Comparison of ENCODE assay signal across 20 cellular contexts in the genomic region with DNA sequence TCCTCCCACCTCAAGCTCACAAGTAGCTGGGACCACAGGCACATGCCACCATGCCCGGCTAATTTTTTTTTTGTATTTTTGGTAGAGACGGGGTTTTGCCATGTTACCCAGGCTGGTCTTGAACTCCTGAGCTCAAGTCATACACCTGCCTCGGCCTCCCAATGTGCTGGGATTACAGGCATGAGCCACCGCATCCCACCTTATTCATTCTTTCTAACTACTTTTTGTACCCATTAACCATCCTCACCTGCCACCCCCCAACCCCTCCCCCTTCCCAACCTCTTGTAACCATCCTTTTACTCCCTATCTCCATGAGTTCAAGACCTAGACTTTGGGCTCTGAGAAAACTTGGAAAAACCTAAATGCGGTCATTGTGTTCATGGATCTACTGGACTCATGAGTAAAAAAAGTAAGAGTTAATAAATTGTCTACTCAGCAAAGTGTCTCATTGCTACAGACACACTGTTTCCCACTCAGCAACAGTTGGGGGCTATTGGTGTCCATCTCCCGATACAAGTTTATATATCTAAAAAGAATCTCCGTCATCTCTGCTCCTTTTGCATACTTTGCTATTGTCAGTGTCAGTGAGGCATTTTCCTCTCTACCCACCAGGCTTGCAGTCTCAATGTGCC. TPM values are rescaled to one million over a fixed set of nuclear protein-coding genes. Genes with fewer than 3 reads are reported as not detected.
DNase-seq lines count a peak whose midpoint lies in the region; ATAC-seq and TF ChIP-seq lines count a peak whose summit lies in the region.
"Had no signal": no experiment of that assay in that cellular context is flagged by ENCODE, and none has a peak within 500 bp of the region (broad histone marks: within the 10 kb centered on the region; RNA-seq: fewer than 3 reads in every experiment).

No MANE protein-coding gene starts in this region.

- H2AK5ac ChIP-seq in IMR-90 (ENCODE audit: low read depth, low read length), result peak overlapping the region; percentile 86

- no peak overlapping the region for H2AFZ ChIP-seq in IMR-90 (replicated peaks; ENCODE audit: low read length, poor library complexity)

- H3K27ac Mint-ChIP-seq in chondrocyte (ENCODE audit: unreplicated experiment) (peak overlapping the region; percentile 98), mesothelial cell of epicardium (peak overlapping the region; percentile 99)
- H3K27ac Mint-ChIP-seq: CD8-positive, alpha-beta memory T cell had no signal

- peak overlapping the region; percentile 100 for H2BK120ac ChIP-seq in IMR-90 (ENCODE audit: low read depth, low read length)

- H3K27ac ChIP-seq in IMR-90 (ENCODE audit: insufficient read depth, low read length) (no peak overlapping the region), thoracic aorta (peak overlapping the region; percentile 95 to 97)
- H3K27ac ChIP-seq: BLaER1 treated with 17β-estradiol and CSF1 and Interleukin-3, amounts not matched to agents 10 nM and 100 nM had no signal

- H3K27me3 Mint-ChIP-seq in chondrocyte (ENCODE audit: low read depth), result no peaks in the 10 kb centered on the region
- no peaks in the 10 kb centered on the region for H3K27me3 Mint-ChIP-seq in mesothelial cell of epicardium (ENCODE audit: low read depth)

- peak overlapping the region; percentile 77; the same call in 2 of the 3 replicates for H2BK15ac ChIP-seq in IMR-90 (ENCODE audit: low read depth, low read length)

- H3K4me3 ChIP-seq in IMR-90 (ENCODE audit: insufficient read depth, low read depth, low read length), result no peak overlapping the region
- no peak overlapping the region for H3K4me3 ChIP-seq in thoracic aorta
- H3K4me3 ChIP-seq: BLaER1 treated with 17β-estradiol and CSF1 and Interleukin-3, amounts not matched to agents 10 nM and 100 nM had no signal

- no peak for TF ChIP-seq RAD21 in IMR-90 (IDR thresholded peaks at IDR 0.05; ENCODE audit: low read length)

- no TSS peak for BruUV-seq in IMR-90 (replicated peaks; lab: Mats Ljungman, UMichigan)

- H3K27me3 ChIP-seq in IMR-90 (ENCODE audit: control insufficient read depth, insufficient read depth, low read length), result no peaks in the 10 kb centered on the region
- H3K27me3 ChIP-seq in thoracic aorta (replicated peaks; ENCODE audit: insufficient read depth), result no peaks in the 10 kb centered on the region
- H3K27me3 ChIP-seq: BLaER1 treated with 17β-estradiol and CSF1 and Interleukin-3, amounts not matched to agents 10 nM and 100 nM had no signal

- H3K4me3 Mint-ChIP-seq in chondrocyte (ENCODE audit: unreplicated experiment), result no peak overlapping the region
- no peak overlapping the region for H3K4me3 Mint-ChIP-seq in mesothelial cell of epicardium
- H3K4me3 Mint-ChIP-seq: CD8-positive, alpha-beta memory T cell had no signal

- H3K9ac ChIP-seq in IMR-90 (ENCODE audit: low read depth, low read length), result no peak overlapping the region
- H3K9ac ChIP-seq: BLaER1 treated with 17β-estradiol and CSF1 and Interleukin-3, amounts not matched to agents 10 nM and 100 nM had no signal

- H3K79me1 ChIP-seq in IMR-90 (ENCODE audit: low read depth in 1 of 2, low read length in 2 of 2), result peaks cover 0 to 7% of the 10 kb centered on the region in 2 experiments; a peak in 1 of 4 replicates

- TF ChIP-seq CTCF in IMR-90 (conservative IDR thresholded peaks at IDR 0.05; ENCODE audit: low read depth, low read length) (no peak), chondrocyte (IDR thresholded peaks at IDR 0.05) (no peak), mesothelial cell of epicardium (IDR thresholded peaks at IDR 0.05; ENCODE audit: unreplicated experiment) (no peak), thoracic aorta (IDR thresholded peaks at IDR 0.05) (no peak)

- H3K36me3 Mint-ChIP-seq in chondrocyte (ENCODE audit: low read depth) (no peaks in the 10 kb centered on the region), mesothelial cell of epicardium (no peaks in the 10 kb centered on the region)
- H3K36me3 Mint-ChIP-seq: CD8-positive, alpha-beta memory T cell had no signal

- POLR2A ChIA-PET in IMR-90 (lab: Charles Lee; ENCODE audit: unreplicated experiment), result no interaction called here

- H3K18ac ChIP-seq in IMR-90 (ENCODE audit: low read depth, low read length), result peak overlapping the region; percentile 82

- no peaks in the 10 kb centered on the region for H3K36me3 ChIP-seq in IMR-90 (ENCODE audit: control insufficient read depth, insufficient read depth, low read length)
- no peaks in the 10 kb centered on the region for H3K36me3 ChIP-seq in thoracic aorta
- H3K36me3 ChIP-seq: BLaER1 treated with 17β-estradiol and CSF1 and Interleukin-3, amounts not matched to agents 10 nM and 100 nM had no signal

- peak overlapping the region; percentile 37 to 49; a peak in 2 of 4 replicates for H4K8ac ChIP-seq in IMR-90 (ENCODE audit: low read depth in 2 of 2, low read length in 2 of 2)

- H4K5ac ChIP-seq in IMR-90 (ENCODE audit: low read depth, low read length), result peak overlapping the region; percentile 75; the same call in 1 of the 2 replicates

- peak overlapping the region; percentile 0; the same call in 1 of the 2 replicates for H3K23ac ChIP-seq in IMR-90 (ENCODE audit: low read depth, low read length)

- H3K9me3 ChIP-seq in IMR-90 (ENCODE audit: control insufficient read depth, insufficient read depth, low read length) (peaks cover 5% of the 10 kb centered on the region; the same call in 1 of the 2 replicates), thoracic aorta (no peaks in the 10 kb centered on the region)

- H4K91ac ChIP-seq in IMR-90 (ENCODE audit: insufficient read depth, low read depth, low read length), result peak overlapping the region; percentile 98; the same call in 1 of the 2 replicates

- no peak overlapping the region for H3K4me2 ChIP-seq in IMR-90 (ENCODE audit: low read depth, low read length)
- H3K4me2 ChIP-seq: BLaER1 treated with 17β-estradiol and CSF1 and Interleukin-3, amounts not matched to agents 10 nM and 100 nM had no signal

- H3K4me1 Mint-ChIP-seq in chondrocyte (ENCODE audit: low read depth) (peaks cover 71% of the 10 kb centered on the region), mesothelial cell of epicardium (peaks cover 68% of the 10 kb centered on the region)

- ATAC-seq in IMR-90 (ENCODE audit: low read depth) (no peak), thoracic aorta (ENCODE audit: insufficient number of reproducible peaks, low FRiP score, low read depth) (no peak), HG03039 (IDR thresholded peaks at IDR 0.05; ENCODE audit: unreplicated experiment) (no peak), HG03342 (IDR thresholded peaks at IDR 0.05; ENCODE audit: unreplicated experiment) (no peak), HG03460 (IDR thresholded peaks at IDR 0.05; ENCODE audit: unreplicated experiment) (no peak)
- ATAC-seq: SK-N-SH treated with all-trans-retinoic acid at 6 μM for 48 hours had no signal

- intact Hi-C loops in IMR-90 (cut with micrococcal nuclease), result loop anchor here (10.0 kb wide), 2 partner anchors 457 to 727 kb away; no protein-coding TSS in a partner anchor

- no peak overlapping the region for H3K56ac ChIP-seq in IMR-90 (ENCODE audit: extremely low read depth, insufficient read depth, low read length)

- dilution Hi-C loops in IMR-90 (cut with HindIII; ENCODE audit: low sequenced_read_pairs, unreplicated experiment), result no loop called here

- in situ Hi-C loops in IMR-90 (cut with MboI; ENCODE audit: low sequenced_read_pairs), result loop anchor here (10.0 kb wide), 1 partner anchor 187 kb away; no protein-coding TSS in a partner anchor

- CTCF ChIA-PET in IMR-90 (lab: Yijun Ruan, JAX), result no interaction called here

- DNase-seq in IMR-90 (no peak), chondrocyte (ENCODE audit: low spot score) (no peak), mesothelial cell of epicardium (ENCODE audit: low spot score in 2 of 2, unreplicated experiment in 2 of 2) (no peak), thoracic aorta (ENCODE audit: low spot score) (no peak), NCI-H2196 (lab: John Stamatoyannopoulos, UW; ENCODE audit: unreplicated experiment) (no peak)
- DNase-seq: CD8-positive, alpha-beta memory T cell; GOT3; KBM-7; MV-4-11; NCI-H187; NCI-H345; NCI-H524 treated with DMSO at 0.1 percent for 48 hours; RPMI8226; SHP77 treated with DMSO at 0.1 percent for 48 hours had no signal

- TF ChIP-seq POLR2A in IMR-90 (IDR thresholded peaks at IDR 0.05; ENCODE audit: low read depth, low read length), result no peak

- WGBS in IMR-90 (ENCODE audit: extremely low coverage in 2 of 2, insufficient read length in 1 of 2), 2 experiments, result 93% methylated on average over 3 of the region's 7 CpGs; no CpG with 5 or more reads in 1 of the 2 experiments

- peaks cover 28% of the 10 kb centered on the region for H3K4me1 ChIP-seq in IMR-90 (ENCODE audit: control insufficient read depth, insufficient read depth, low read length)
- H3K4me1 ChIP-seq in thoracic aorta (ENCODE audit: control insufficient read depth in 1 of 2, low read depth in 2 of 2), result peaks cover 15 to 41% of the 10 kb centered on the region in 2 donors

- H2BK20ac ChIP-seq in IMR-90 (ENCODE audit: low read depth, low read length), result peak overlapping the region; percentile 98; the same call in 1 of the 2 replicates

- H3K4ac ChIP-seq in IMR-90 (ENCODE audit: low read depth, low read length), result peak overlapping the region; percentile 74

- H3K9me3 Mint-ChIP-seq in chondrocyte (ENCODE audit: low read depth) (peaks cover 8% of the 10 kb centered on the region), mesothelial cell of epicardium (no peaks in the 10 kb centered on the region)
- H3K9me3 Mint-ChIP-seq: CD8-positive, alpha-beta memory T cell had no signal

- no peak overlapping the region for H3K14ac ChIP-seq in IMR-90 (replicated peaks; ENCODE audit: low read depth, low read length)

- no peak overlapping the region for H2AK9ac ChIP-seq in IMR-90 (replicated peaks; ENCODE audit: low read depth, low read length, poor library complexity)

- peaks cover 15% of the 10 kb centered on the region for H3K9me1 ChIP-seq in IMR-90 (ENCODE audit: insufficient read depth, low read length)

- no peak overlapping the region for H2BK5ac ChIP-seq in IMR-90 (ENCODE audit: low read depth, low read length, poor library complexity, severe bottlenecking)

- H4K20me1 ChIP-seq in IMR-90 (ENCODE audit: insufficient read depth, low read length), result no peaks in the 10 kb centered on the region
- H4K20me1 ChIP-seq: BLaER1 treated with 17β-estradiol and CSF1 and Interleukin-3, amounts not matched to agents 10 nM and 100 nM had no signal

TF ChIP-seq in IMR-90, 13 proteins besides CTCF, POLR2A, EP300 and RAD21 (continues in another document):
- TF ChIP-seq MAFK (IDR thresholded peaks at IDR 0.05; ENCODE audit: low read depth, low read length), result peak; percentile 95

RNA-seq across cellular contexts. Expression of gene MEDAG, which starts 44.1 kb away (rescaled TPM):
- total RNA-seq in IMR-90 (2012; rRNA removed) (0.28 and 0.36 TPM in 2 replicates), chondrocyte (2.8 to 21.0 TPM (median 19.0 TPM) in 3 replicates), mesothelial cell of epicardium (7.5 to 7.9 TPM (median 7.7 TPM) in 3 replicates), thoracic aorta (100 to 1,000 TPM; 163 to 634 TPM)
- polyA plus RNA-seq in IMR-90 (2012; rRNA removed), result 0.27 and 0.32 TPM in 2 replicates
- polyA plus RNA-seq in IMR-90 (2012; cell fraction: cytosol; rRNA removed), result 0.50 and 0.54 TPM in 2 replicates
- 0.35 and 1.4 TPM in 2 replicates for polyA plus RNA-seq in IMR-90 (2012; cell fraction: nucleus; rRNA removed; ENCODE audit: low replicate concordance)
- total RNA-seq: A673; CD8-positive, alpha-beta memory T cell had no signal
- polyA plus RNA-seq: CD8-positive, alpha-beta memory T cell had no signal
